In the genomic region with DNA sequence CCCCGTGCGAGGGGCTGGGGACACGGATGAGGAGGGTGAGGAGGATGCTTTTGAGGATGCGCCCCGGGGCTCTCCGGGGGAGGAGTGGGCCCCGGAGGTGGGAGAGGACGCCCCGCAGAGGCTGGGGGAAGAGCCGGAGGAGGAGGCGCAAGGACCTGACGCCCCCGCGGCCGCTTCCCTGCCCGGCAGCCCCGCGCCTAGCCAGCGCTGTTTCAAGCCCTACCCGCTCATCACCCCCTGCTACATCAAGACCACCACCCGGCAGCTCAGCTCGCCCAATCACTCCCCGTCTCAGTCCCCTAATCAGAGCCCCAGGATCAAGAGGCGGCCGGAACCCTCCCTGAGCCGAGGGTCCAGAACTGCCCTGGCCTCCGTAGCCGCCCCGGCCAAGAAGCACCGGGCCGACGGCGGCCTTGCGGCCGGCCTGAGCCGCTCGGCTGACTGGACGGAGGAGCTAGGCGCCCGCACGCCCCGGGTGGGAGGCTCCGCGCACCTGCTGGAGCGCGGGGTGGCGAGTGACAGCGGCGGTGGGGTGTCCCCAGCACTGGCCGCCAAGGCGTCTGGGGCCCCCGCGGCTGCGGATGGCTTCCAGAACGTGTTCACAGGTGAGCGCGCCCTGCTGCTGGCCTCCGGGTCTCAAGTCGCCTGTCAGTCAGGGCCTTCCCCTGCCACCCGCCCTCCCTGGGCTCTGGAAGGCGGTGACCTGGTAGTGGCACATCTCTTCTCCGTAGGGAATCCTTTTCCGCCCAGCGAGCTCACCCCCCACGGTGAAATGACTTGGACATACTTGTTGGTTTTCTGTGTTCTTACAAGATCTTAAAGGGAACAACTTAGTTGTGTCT, we compare ENCODE assay signal across 10 cellular contexts. TPM values are rescaled to one million over a fixed set of nuclear protein-coding genes. Genes with fewer than 3 reads are reported as not detected.
DNase-seq lines count a peak whose midpoint lies in the region; ATAC-seq and TF ChIP-seq lines count a peak whose summit lies in the region.
"Had no signal": no experiment of that assay in that cellular context is flagged by ENCODE, and none has a peak within 500 bp of the region (broad histone marks: within the 10 kb centered on the region; RNA-seq: fewer than 3 reads in every experiment).

No MANE protein-coding gene starts in this region.

- no peak for TF ChIP-seq CTCF in thoracic aorta (IDR thresholded peaks at IDR 0.05)

- no peak for ATAC-seq in thoracic aorta (ENCODE audit: insufficient number of reproducible peaks, low FRiP score, low read depth)
- ATAC-seq in HG03521 (IDR thresholded peaks at IDR 0.05; ENCODE audit: unreplicated experiment): no peak
- no peak for ATAC-seq in HG03039 (IDR thresholded peaks at IDR 0.05; ENCODE audit: unreplicated experiment)

- no peaks in the 10 kb centered on the region for H3K36me3 ChIP-seq in thoracic aorta
- no peaks in the 10 kb centered on the region for H3K36me3 ChIP-seq in CD8-positive, alpha-beta memory T cell (ENCODE audit: insufficient read depth, low read length)
- H3K36me3 ChIP-seq: right lobe of liver had no signal

- H3K4me3 ChIP-seq in thoracic aorta: peak overlapping the region; percentile 60
- no peak overlapping the region for H3K4me3 ChIP-seq in CD8-positive, alpha-beta memory T cell (ENCODE audit: low read length)
- H3K4me3 ChIP-seq: right lobe of liver had no signal

- H3K27me3 Mint-ChIP-seq in CD8-positive, alpha-beta memory T cell: peaks cover 13 to 34% of the 10 kb centered on the region in 2 donors

- H3K4me1 Mint-ChIP-seq in CD8-positive, alpha-beta memory T cell: peaks cover 4 to 6% (median 4%) of the 10 kb centered on the region in 3 donors

- no peaks in the 10 kb centered on the region for H3K27me3 ChIP-seq in thoracic aorta (replicated peaks; ENCODE audit: insufficient read depth)
- H3K27me3 ChIP-seq in CD8-positive, alpha-beta memory T cell (ENCODE audit: insufficient read depth, low read length, poor library complexity, severe bottlenecking): no peaks in the 10 kb centered on the region
- H3K27me3 ChIP-seq: right lobe of liver had no signal

- H3K36me3 Mint-ChIP-seq in CD8-positive, alpha-beta memory T cell: no peaks in the 10 kb centered on the region

- POLR2A ChIA-PET in CD8-positive, alpha-beta memory T cell (lab: Charles Lee): no interaction called here

- no peak overlapping the region for H3K27ac ChIP-seq in thoracic aorta
- H3K27ac ChIP-seq in CD8-positive, alpha-beta memory T cell (ENCODE audit: low read depth, low read length): no peak overlapping the region
- H3K27ac ChIP-seq: right lobe of liver had no signal

- DNase-seq in NCI-H82 (lab: John Stamatoyannopoulos, UW) (peak; percentile 71), NCI-H82 treated with DMSO at 0.1 percent for 48 hours (lab: John Stamatoyannopoulos, UW; ENCODE audit: unreplicated experiment) (no peak), astrocyte of the hippocampus (ENCODE audit: low read depth, low spot score) (peak; percentile 68), iris pigment epithelial cell (ENCODE audit: low read depth) (peak; percentile 41), thoracic aorta (ENCODE audit: low spot score) (no peak)
- no peak for DNase-seq in CD8-positive, alpha-beta memory T cell
- DNase-seq: NK-92 treated with Interleukin-12 subunit alpha and Interleukin-12 subunit beta, amount 100 ng/mL, for 24 hours; right lobe of liver had no signal

- H3K27ac Mint-ChIP-seq in CD8-positive, alpha-beta memory T cell: no peak overlapping the region

- H3K9me3 ChIP-seq in thoracic aorta: no peaks in the 10 kb centered on the region
- no peaks in the 10 kb centered on the region for H3K9me3 ChIP-seq in CD8-positive, alpha-beta memory T cell (ENCODE audit: low read length)
- H3K9me3 ChIP-seq: right lobe of liver had no signal

- H3K9me3 Mint-ChIP-seq in CD8-positive, alpha-beta memory T cell: peaks cover 0 to 5% (median 0%) of the 10 kb centered on the region in 5 donors

- CTCF ChIA-PET in CD8-positive, alpha-beta memory T cell (lab: Charles Lee): no interaction called here

- peaks cover 0 to 22% of the 10 kb centered on the region in 2 donors for H3K4me1 ChIP-seq in thoracic aorta (ENCODE audit: control insufficient read depth in 1 of 2, low read depth in 2 of 2)
- no peaks in the 10 kb centered on the region for H3K4me1 ChIP-seq in CD8-positive, alpha-beta memory T cell (ENCODE audit: insufficient read depth, low read length)

- H3K4me3 Mint-ChIP-seq in CD8-positive, alpha-beta memory T cell: no peak overlapping the region

RNA-seq across cellular contexts. Expression of a gene that starts 1.7 kb away (rescaled TPM):
- total RNA-seq in thoracic aorta: under 1 TPM; 0.14 to 0.71 TPM
- total RNA-seq in CD8-positive, alpha-beta memory T cell: not detected
- not detected for polyA plus RNA-seq in CD8-positive, alpha-beta memory T cell

Comparison
In these comparisons a context has a peak if more than half of its experiments do, and no peak if none do; other contexts are left out.
1. DNase-seq: peak in NCI-H82 (single experiment), astrocyte of the hippocampus (single experiment) and iris pigment epithelial cell (single experiment); none in NCI-H82 treated with DMSO at 0.1 percent for 48 hours (single experiment), thoracic aorta (single experiment) and CD8-positive, alpha-beta memory T cell (0 of 5).